In genomic region chr14:24439830-24440605, GRCh38 we compare ENCODE assay signal across 16 cellular contexts. TPM values are rescaled to one million over a fixed set of nuclear protein-coding genes. Genes with fewer than 3 reads are reported as not detected.
DNase-seq lines count a peak whose midpoint lies in the region; ATAC-seq, FAIRE-seq and TF ChIP-seq lines count a peak whose summit lies in the region.
"Had no signal": no experiment of that assay in that cellular context is flagged by ENCODE, and none has a peak within 500 bp of the region (broad histone marks: within the 10 kb centered on the region; RNA-seq: fewer than 3 reads in every experiment).

No MANE protein-coding gene starts in this region.

- no peaks in the 10 kb centered on the region for H3K9me3 Mint-ChIP-seq in astrocyte (ENCODE audit: unreplicated experiment)
- H3K9me3 Mint-ChIP-seq in nephron progenitor cell, result no peaks in the 10 kb centered on the region
- H3K9me3 Mint-ChIP-seq: GM23338 had no signal

- H3K4me1 Mint-ChIP-seq in astrocyte (ENCODE audit: low read depth, unreplicated experiment), result peaks cover 3% of the 10 kb centered on the region
- H3K4me1 Mint-ChIP-seq in nephron progenitor cell, result peaks cover 43% of the 10 kb centered on the region

- ATAC-seq in HG02884 (IDR thresholded peaks at IDR 0.05; ENCODE audit: unreplicated experiment) (no peak), GM21390 (IDR thresholded peaks at IDR 0.05; ENCODE audit: unreplicated experiment) (no peak)
- ATAC-seq: GM23338 had no signal

- TF ChIP-seq CTCF in GM13976 (IDR thresholded peaks at IDR 0.05; ENCODE audit: borderline replicate concordance, control extremely low read depth, extremely low read depth, insufficient read depth, missing control alignments) (no peak), astrocyte (IDR thresholded peaks at IDR 0.05; ENCODE audit: insufficient read depth, low read depth, low read length) (no peak), nephron progenitor cell (IDR thresholded peaks at IDR 0.05) (no peak)

- H3K4me1 ChIP-seq in astrocyte (ENCODE audit: insufficient read depth, low read length), result peaks cover 12% of the 10 kb centered on the region

- no peak for FAIRE-seq in astrocyte (lab: Jason Lieb, UNC)
- FAIRE-seq: GM19239 had no signal

- H3K36me3 ChIP-seq in astrocyte (ENCODE audit: insufficient read depth, low read length), result peaks cover 25% of the 10 kb centered on the region

- H3K4me3 Mint-ChIP-seq in astrocyte (ENCODE audit: unreplicated experiment) (no peak overlapping the region), nephron progenitor cell (no peak overlapping the region)
- H3K4me3 Mint-ChIP-seq: GM23338 had no signal

- in situ Hi-C loops in GM13976 (cut with MboI; ENCODE audit: low sequenced_read_pairs, unreplicated experiment), result loop anchor here (5.0 to 10.0 kb wide), 2 partner anchors 75 to 118 kb away; partner anchors contain the start of gene NFATC4

- H3K36me3 Mint-ChIP-seq in astrocyte (ENCODE audit: low read depth, unreplicated experiment) (peaks cover 9% of the 10 kb centered on the region), nephron progenitor cell (ENCODE audit: low read depth) (peaks cover 37% of the 10 kb centered on the region)

- H3K27ac Mint-ChIP-seq in astrocyte (ENCODE audit: unreplicated experiment), result peak overlapping the region; percentile 50
- peak overlapping the region; percentile 60 for H3K27ac Mint-ChIP-seq in nephron progenitor cell
- H3K27ac Mint-ChIP-seq: GM23338 had no signal

- peak; percentile 80 for DNase-seq in NCI-H82 (lab: John Stamatoyannopoulos, UW)
- no peak for DNase-seq in NCI-H82 treated with DMSO at 0.1 percent for 48 hours (lab: John Stamatoyannopoulos, UW; ENCODE audit: unreplicated experiment)
- DNase-seq in GM13976 (ENCODE audit: low spot score), result peak; percentile 6
- DNase-seq in astrocyte (ENCODE audit: low read depth), result no peak
- DNase-seq in nephron progenitor cell, result no peak
- no peak for DNase-seq in GF-D8 (lab: John Stamatoyannopoulos, UW)
- DNase-seq: 8988T; activated T-cell treated with anti-CD3 and anti-CD28 coated beads, Interleukin-2, amount 50 U/mL, for 1 hour; DMS153; NCI-H510A; transverse colon had no signal

- H3K4me2 ChIP-seq in astrocyte (ENCODE audit: low read length), result no peak overlapping the region
- H3K4me2 ChIP-seq: GM23338 had no signal

- peaks cover 47% of the 10 kb centered on the region for H4K20me1 ChIP-seq in astrocyte (ENCODE audit: insufficient read depth, low read length)

- no peak overlapping the region for H3K4me3 ChIP-seq in astrocyte (ENCODE audit: insufficient read depth, low read depth, low read length)
- H3K4me3 ChIP-seq: GM23338, skin epidermis, transverse colon had no signal

- peaks cover 32% of the 10 kb centered on the region for H3K79me2 ChIP-seq in astrocyte (ENCODE audit: insufficient read depth, low read length)

- no peaks in the 10 kb centered on the region for H3K27me3 ChIP-seq in astrocyte (ENCODE audit: insufficient read depth, low read length)
- H3K27me3 ChIP-seq: transverse colon had no signal

- no peak overlapping the region for H2AFZ ChIP-seq in astrocyte (ENCODE audit: low read depth, low read length)
- H2AFZ ChIP-seq: GM23338 had no signal

- no peak overlapping the region for H3K27ac ChIP-seq in astrocyte (ENCODE audit: low read depth, low read length)

- H3K9me3 ChIP-seq in astrocyte (ENCODE audit: insufficient read depth, low read depth, low read length), result no peaks in the 10 kb centered on the region
- H3K9me3 ChIP-seq: transverse colon had no signal

- H3K9ac ChIP-seq in astrocyte (ENCODE audit: low read length), result peak overlapping the region; percentile 9

- H3K27me3 Mint-ChIP-seq in astrocyte (ENCODE audit: low read depth, unreplicated experiment) (no peaks in the 10 kb centered on the region), nephron progenitor cell (ENCODE audit: low read depth, poor library complexity) (peaks cover 10% of the 10 kb centered on the region)

RNA-seq across cellular contexts. Expression of gene SDR39U1, which starts 2.6 kb away (rescaled TPM):
- total RNA-seq in astrocyte, result 27.6 and 28.1 TPM in 2 replicates

RNA-seq across cellular contexts. Expression of gene KHNYN, which starts 10.3 kb away (rescaled TPM):
- 45.5 and 50.5 TPM in 2 replicates for total RNA-seq in astrocyte

RNA-seq across cellular contexts. Expression of gene CBLN3, which starts 10.6 kb away (rescaled TPM):
- 3.9 and 5.4 TPM in 2 replicates for total RNA-seq in astrocyte

RNA-seq across cellular contexts. Expression of gene NYNRIN, which starts 41.2 kb away (rescaled TPM):
- total RNA-seq in astrocyte, result 25.4 and 32.0 TPM in 2 replicates

Comparison
In these comparisons a context has a peak if more than half of its experiments do, and no peak if none do; other contexts are left out.
1. DNase-seq: peak in NCI-H82 (single experiment) and GM13976 (single experiment); none in NCI-H82 treated with DMSO at 0.1 percent for 48 hours (single experiment), astrocyte (single experiment), nephron progenitor cell (single experiment) and GF-D8 (single experiment).